ENCODE assay signal across 8 cellular contexts in genomic region chr1:31644560-31645273, GRCh38. TPM values are rescaled to one million over a fixed set of nuclear protein-coding genes. Genes with fewer than 3 reads are reported as not detected.
A peak's percentile ranks its signal among the peaks of the same experiment; 100 is the strongest.
DNase-seq lines count a peak whose midpoint lies in the region; ATAC-seq and TF ChIP-seq lines count a peak whose summit lies in the region.

PEF1 (minus strand) TSS chr1:31644876; CDS start chr1:31644864, 12 bp downstream.

- H3K27ac ChIP-seq in PC-9 (peak within 1 kb of the TSS; percentile 81), epithelial cell of prostate (peak within 1 kb of the TSS; percentile 95)

- peaks cover 42% of the 10 kb centered on the region for H3F3A ChIP-seq in PC-9 (ENCODE audit: insufficient read depth, low read depth)

- peak within 1 kb of the TSS; percentile 94 for H3K4me2 ChIP-seq in PC-9

- H3K36me3 ChIP-seq in PC-9 (ENCODE audit: low read depth) = peaks cover 5% of the 10 kb centered on the region; the same call in 1 of the 2 replicates
- H3K36me3 ChIP-seq in mucosa of descending colon (ENCODE audit: low read depth) = no peaks in the 10 kb centered on the region

- H3K4me1 ChIP-seq in PC-9 (replicated peaks; ENCODE audit: insufficient read depth) (peaks cover 36% of the 10 kb centered on the region), mucosa of descending colon (ENCODE audit: low read depth) (peaks cover 12% of the 10 kb centered on the region)

- TF ChIP-seq CTCF in PC-9 (conservative IDR thresholded peaks at IDR 0.05) (no peak), mucosa of descending colon (IDR thresholded peaks at IDR 0.05) (no peak)

- H2AFZ ChIP-seq in PC-9 = peak within 1 kb of the TSS; percentile 82

- no peaks in the 10 kb centered on the region for H3K9me3 ChIP-seq in PC-9 (ENCODE audit: insufficient read depth, low read depth)
- no peaks in the 10 kb centered on the region for H3K9me3 ChIP-seq in mucosa of descending colon

- H4K20me1 ChIP-seq in PC-9 (ENCODE audit: insufficient read depth) = peaks cover 6% of the 10 kb centered on the region; the same call in 1 of the 2 replicates

- H3K79me2 ChIP-seq in PC-9 (ENCODE audit: low read depth) = peaks cover 59% of the 10 kb centered on the region

- DNase-seq in DMS114 treated with DMSO at 0.1 percent for 48 hours (lab: John Stamatoyannopoulos, UW; ENCODE audit: unreplicated experiment) (peak; percentile 100), PC-9 (peak; percentile 98 to 99), epithelial cell of prostate (ENCODE audit: low read depth, low spot score) (peak; percentile 79), mucosa of descending colon (peak; percentile 99 to 100 (median 100))
- DNase-seq in Jurkat, Clone E6-1 (ENCODE audit: low read depth, low spot score) = peak; percentile 95
- DNase-seq in activated T-cell treated with anti-CD3 and anti-CD28 coated beads, Interleukin-2, amount 50 U/mL, for 1 hour = peak; percentile 99
- DNase-seq in stimulated activated CD8-positive, alpha-beta memory T cell treated with anti-CD3 and anti-CD28 coated beads, Interleukin-4, amount 100 ng/mL, for 24 hours (ENCODE audit: low read depth) = peak; percentile 98

- no peaks in the 10 kb centered on the region for H3K27me3 ChIP-seq in PC-9 (ENCODE audit: insufficient read depth, low read depth)

- peak within 1 kb of the TSS; percentile 82 for H3K4me3 ChIP-seq in Jurkat, Clone E6-1 (ENCODE audit: low read length)
- H3K4me3 ChIP-seq in PC-9 (peak within 1 kb of the TSS; percentile 76), mucosa of descending colon (peak within 1 kb of the TSS; percentile 58)

- ATAC-seq in GM21576 (IDR thresholded peaks at IDR 0.05; ENCODE audit: unreplicated experiment) (peak; percentile 84), mucosa of descending colon (peak; percentile 97)

- intact Hi-C loops in PC-9 (cut with micrococcal nuclease; ENCODE audit: unreplicated experiment) = loop anchor here (5.0 kb wide), 1 partner anchor 67 kb away; the partner anchor contains the start of gene TINAGL1
- intact Hi-C loops in mucosa of descending colon (cut with DNase I, micrococcal nuclease) = no loop called here

- POLR2A ChIA-PET in PC-9 (lab: Charles Lee; ENCODE audit: unreplicated experiment) = interaction anchor here (0.6 to 1.0 kb wide), 9 partner anchors 18 to 749 kb away, joined by 3 to 16 read pairs (median 6); partner anchors contain the start of gene BSDC1

- CTCF ChIA-PET in PC-9 (lab: Charles Lee) = interaction anchor here (0.5 to 0.6 kb wide), 6 partner anchors 17 to 535 kb away, joined by 3 to 10 read pairs (median 6); partner anchors contain the start of gene TXLNA

- H3K9me2 ChIP-seq in PC-9 (ENCODE audit: insufficient read depth) = no peaks in the 10 kb centered on the region

- no TSS peak for BruUV-seq in PC-9 (replicated peaks; lab: Mats Ljungman, UMichigan)

RNA-seq across cellular contexts. Expression of gene PEF1, which starts in this region (rescaled TPM):
- polyA plus RNA-seq in Jurkat, Clone E6-1 (2012; ENCODE audit: insufficient read depth, insufficient read length) = 80.2 TPM
- total RNA-seq in PC-9 (2021) = 40.3 and 44.5 TPM in 2 replicates
- 10 to 100 TPM; 47.5 to 54.5 (median 52.9) TPM for total RNA-seq in mucosa of descending colon

Comparison
In these comparisons a context has a peak if more than half of its experiments do, and no peak if none do; other contexts are left out.
1. Peak in every context shown above with its lines: DNase-seq, ATAC-seq, H3K4me3 ChIP-seq and H3K27ac ChIP-seq.